In the genomic region with DNA sequence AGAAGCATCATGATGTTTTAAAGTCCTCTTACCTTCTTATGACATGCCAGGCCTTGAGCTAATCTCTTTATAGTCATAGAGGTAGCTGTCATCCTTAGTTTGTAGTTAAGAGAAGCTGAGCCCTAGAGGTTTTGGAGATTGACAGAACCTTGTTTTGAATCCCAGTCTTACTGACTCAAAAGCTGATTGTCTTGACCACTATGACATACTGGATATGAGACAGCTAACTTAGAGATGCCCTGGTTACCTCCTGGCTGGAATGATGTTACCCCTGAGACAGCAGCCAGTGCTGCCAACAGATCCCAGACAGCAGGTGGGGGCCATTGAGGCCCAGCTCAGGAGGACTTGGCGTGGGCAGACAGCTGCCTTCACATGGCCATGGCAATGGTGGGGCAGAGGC, we compare ENCODE assay signal across 29 cellular contexts.
"Had no signal": no experiment of that assay in that cellular context is flagged by ENCODE, and none has a peak within 500 bp of the region (broad histone marks: within the 10 kb centered on the region; RNA-seq: fewer than 3 reads in every experiment).

No MANE protein-coding gene starts in this region.

- H3K27ac Mint-ChIP-seq: activated B cell treated with CpG ODN at 0.5 μM for 24 hours; activated CD4-positive, alpha-beta memory T cell treated with anti-CD3 and anti-CD28 coated beads, Interleukin-2, amount 10 ng/mL, durations not matched to agents 7 days and 5 days; activated CD4-positive, alpha-beta T cell treated with anti-CD3 and anti-CD28 coated beads, Interleukin-2, amount 10 ng/mL, durations not matched to agents 7 days and 5 days; activated naive CD4-positive, alpha-beta T cell treated with anti-CD3 and anti-CD28 coated beads for 36 hours; activated naive CD4-positive, alpha-beta T cell treated with anti-CD3 and anti-CD28 coated beads, Interleukin-2, amount 50 U/mL, for 24 hours; activated naive CD8-positive, alpha-beta T cell treated with anti-CD3 and anti-CD28 coated beads for 36 hours; activated naive CD8-positive, alpha-beta T cell treated with anti-CD3 and anti-CD28 coated beads, Interleukin-2, amount 50 U/mL, for 24 hours; activated T-helper 2 cell treated with anti-CD3 and anti-CD28 coated beads, Interferon-gamma antibody, Interleukin-2, Interleukin-4, amounts not matched to agents 10 μg/mL and 5 μg/mL and 100 μg/mL, durations not matched to agents 14 hours and 24 hours and 36 hours; dendritic cell treated with granulocyte-macrophage colony-stimulating factor and Interleukin-4, amounts not matched to agents 40 ng/mL and 50 ng/mL, for 4 days; endodermal cell; T-helper 17 cell; T-helper 2 cell treated with Interferon-gamma antibody and Interleukin-4, amounts not matched to agents 5 μg/mL and 100 μg/mL, for 36 hours had no signal

- H3K27me3 ChIP-seq: adrenal gland, brain microvascular endothelial cell, dorsolateral prefrontal cortex had no signal

- H3K4me1 Mint-ChIP-seq: activated naive CD8-positive, alpha-beta T cell treated with anti-CD3 and anti-CD28 coated beads for 36 hours; central memory CD8-positive, alpha-beta T cell; endodermal cell had no signal

- DNase-seq: activated B cell treated with CpG ODN at 0.5 μM for 24 hours; activated CD4-positive, alpha-beta memory T cell treated with anti-CD3 and anti-CD28 coated beads, Interleukin-2, amount 10 ng/mL, durations not matched to agents 7 days and 5 days; activated CD4-positive, alpha-beta T cell treated with anti-CD3 and anti-CD28 coated beads, Interleukin-2, amount 10 ng/mL, durations not matched to agents 7 days and 5 days; activated CD4-positive, alpha-beta T cell treated with anti-CD3 and anti-CD28 coated beads, Interleukin-2, amount 50 U/mL, for 4 hours; activated CD8-positive, alpha-beta memory T cell treated with anti-CD3 and anti-CD28 coated beads, Interleukin-2, amount 50 U/mL, for 48 hours; activated effector memory CD4-positive, alpha-beta T cell treated with anti-CD3 and anti-CD28 coated beads, Interleukin-2, amount 50 U/mL, for 16 hours; activated naive CD4-positive, alpha-beta T cell treated with anti-CD3 and anti-CD28 coated beads for 36 hours; activated naive CD8-positive, alpha-beta T cell treated with anti-CD3 and anti-CD28 coated beads for 36 hours; activated naive CD8-positive, alpha-beta T cell treated with anti-CD3 and anti-CD28 coated beads, Interleukin-2, amount 50 U/mL, for 24 hours; activated T-cell treated with anti-CD3 and anti-CD28 coated beads, Interleukin-2, amount 50 U/mL, for 4 hours; adrenal gland; amygdala; brain microvascular endothelial cell; dorsolateral prefrontal cortex; effector memory CD4-positive, alpha-beta T cell; endodermal cell; foreskin fibroblast; T-helper 1 cell; T-helper 17 cell; T1000; WERI-Rb-1 had no signal

- ATAC-seq: activated CD4-positive, CD25-positive, alpha-beta regulatory T cell treated with anti-CD3 and anti-CD28 coated beads, Interleukin-2, amount 50 U/mL, for 24 hours; activated naive CD8-positive, alpha-beta T cell treated with anti-CD3 and anti-CD28 coated beads, Interleukin-2, amount 50 U/mL, for 24 hours; activated T-cell treated with anti-CD3 and anti-CD28 coated beads, Interleukin-2, amount 50 U/mL, for 4 hours; esophagus mucosa; T-helper 17 cell had no signal

- H3K36me3 Mint-ChIP-seq: activated naive CD4-positive, alpha-beta T cell treated with anti-CD3 and anti-CD28 coated beads, Interleukin-2, amount 50 U/mL, for 24 hours; activated naive CD8-positive, alpha-beta T cell treated with anti-CD3 and anti-CD28 coated beads for 36 hours had no signal

- H3K27me3 Mint-ChIP-seq: activated B cell treated with CpG ODN at 0.5 μM for 24 hours; activated CD4-positive, alpha-beta memory T cell treated with anti-CD3 and anti-CD28 coated beads, Interleukin-2, amount 10 ng/mL, durations not matched to agents 7 days and 5 days; activated CD4-positive, alpha-beta T cell treated with anti-CD3 and anti-CD28 coated beads, Interleukin-2, amount 10 ng/mL, durations not matched to agents 7 days and 5 days; activated naive CD4-positive, alpha-beta T cell treated with anti-CD3 and anti-CD28 coated beads, Interleukin-2, amount 50 U/mL, for 24 hours; activated naive CD8-positive, alpha-beta T cell treated with anti-CD3 and anti-CD28 coated beads for 36 hours; activated naive CD8-positive, alpha-beta T cell treated with anti-CD3 and anti-CD28 coated beads, Interleukin-2, amount 50 U/mL, for 24 hours; central memory CD8-positive, alpha-beta T cell; dendritic cell treated with granulocyte-macrophage colony-stimulating factor and Interleukin-4, amounts not matched to agents 40 ng/mL and 50 ng/mL, for 4 days; T-helper 17 cell had no signal

- H3K9me3 ChIP-seq: adrenal gland had no signal

- H3K36me3 ChIP-seq: adrenal gland, brain microvascular endothelial cell, WERI-Rb-1 had no signal

- H3K4me1 ChIP-seq: adrenal gland had no signal

- H3K4me3 ChIP-seq: adrenal gland, coronary artery, dorsolateral prefrontal cortex had no signal

- H3K4me3 Mint-ChIP-seq: activated B cell treated with CpG ODN at 0.5 μM for 24 hours; activated CD4-positive, alpha-beta memory T cell treated with anti-CD3 and anti-CD28 coated beads, Interleukin-2, amount 10 ng/mL, durations not matched to agents 7 days and 5 days; activated CD4-positive, alpha-beta T cell treated with anti-CD3 and anti-CD28 coated beads, Interleukin-2, amount 10 ng/mL, durations not matched to agents 7 days and 5 days; activated naive CD4-positive, alpha-beta T cell treated with anti-CD3 and anti-CD28 coated beads for 36 hours; activated naive CD4-positive, alpha-beta T cell treated with anti-CD3 and anti-CD28 coated beads, Interleukin-2, amount 50 U/mL, for 24 hours; activated naive CD8-positive, alpha-beta T cell treated with anti-CD3 and anti-CD28 coated beads for 36 hours; activated naive CD8-positive, alpha-beta T cell treated with anti-CD3 and anti-CD28 coated beads, Interleukin-2, amount 50 U/mL, for 24 hours; activated T-cell treated with anti-CD3 and anti-CD28 coated beads, Interleukin-2, amount 50 U/mL, for 4 hours; central memory CD8-positive, alpha-beta T cell; dendritic cell treated with granulocyte-macrophage colony-stimulating factor and Interleukin-4, amounts not matched to agents 40 ng/mL and 50 ng/mL, for 4 days; endodermal cell; T-helper 17 cell; T-helper 2 cell treated with Interferon-gamma antibody and Interleukin-4, amounts not matched to agents 5 μg/mL and 100 μg/mL, for 36 hours had no signal

- H3K9me3 Mint-ChIP-seq: activated B cell treated with CpG ODN at 0.5 μM for 24 hours; activated CD4-positive, alpha-beta T cell treated with anti-CD3 and anti-CD28 coated beads, Interleukin-2, amount 10 ng/mL, durations not matched to agents 7 days and 5 days; activated naive CD4-positive, alpha-beta T cell treated with anti-CD3 and anti-CD28 coated beads for 36 hours; activated naive CD4-positive, alpha-beta T cell treated with anti-CD3 and anti-CD28 coated beads, Interleukin-2, amount 50 U/mL, for 24 hours; activated naive CD8-positive, alpha-beta T cell treated with anti-CD3 and anti-CD28 coated beads for 36 hours; activated naive CD8-positive, alpha-beta T cell treated with anti-CD3 and anti-CD28 coated beads, Interleukin-2, amount 50 U/mL, for 24 hours; activated T-cell treated with anti-CD3 and anti-CD28 coated beads, Interleukin-2, amount 50 U/mL, for 4 hours; activated T-helper 2 cell treated with anti-CD3 and anti-CD28 coated beads, Interferon-gamma antibody, Interleukin-2, Interleukin-4, amounts not matched to agents 10 μg/mL and 5 μg/mL and 100 μg/mL, durations not matched to agents 14 hours and 24 hours and 36 hours; dendritic cell treated with granulocyte-macrophage colony-stimulating factor and Interleukin-4, amounts not matched to agents 40 ng/mL and 50 ng/mL, for 4 days; endodermal cell had no signal

- H3K27ac ChIP-seq: adrenal gland, brain microvascular endothelial cell, dorsolateral prefrontal cortex, WERI-Rb-1 had no signal
